ENCODE assay signal across 22 cellular contexts in the genomic region with DNA sequence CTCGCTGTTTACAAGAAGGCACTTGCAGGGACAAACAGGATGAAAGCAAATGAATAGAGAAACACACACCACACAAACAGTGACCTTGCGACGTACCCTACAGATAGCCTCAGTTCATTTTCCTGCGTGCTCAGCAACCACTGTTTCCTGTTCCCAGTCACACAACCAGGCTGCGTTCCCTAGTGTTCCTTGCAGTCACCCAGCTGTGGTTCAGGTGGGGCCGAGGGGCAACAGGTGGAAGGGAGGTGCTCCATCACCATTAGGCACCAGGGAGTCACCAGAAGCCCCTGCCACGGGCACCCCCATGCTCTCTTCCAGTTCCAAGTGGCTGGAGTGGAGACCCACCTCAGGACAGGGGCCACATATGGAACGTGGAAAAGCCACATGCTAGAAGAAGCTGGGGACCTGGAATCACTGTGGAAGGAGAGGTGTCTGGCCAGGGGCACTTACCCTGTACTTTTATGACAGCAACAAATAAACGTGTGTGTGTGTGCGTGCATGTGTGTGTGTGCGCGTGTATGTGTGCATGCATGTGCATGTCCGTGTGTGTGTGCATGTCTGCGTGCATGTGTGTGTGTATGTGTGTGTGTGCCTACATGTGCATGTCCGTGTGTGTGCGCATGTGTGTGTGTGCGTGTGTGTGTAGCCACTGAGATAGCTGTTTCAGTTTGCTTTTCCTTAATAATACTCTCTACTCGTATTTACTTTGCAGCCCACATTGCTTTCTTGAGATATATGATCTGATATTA. TPM values are rescaled to one million over a fixed set of nuclear protein-coding genes. Genes with fewer than 3 reads are reported as not detected.
DNase-seq lines count a peak whose midpoint lies in the region; ATAC-seq and TF ChIP-seq lines count a peak whose summit lies in the region.
"Had no signal": no experiment of that assay in that cellular context is flagged by ENCODE, and none has a peak within 500 bp of the region (broad histone marks: within the 10 kb centered on the region; RNA-seq: fewer than 3 reads in every experiment).

No MANE protein-coding gene starts in this region.

- no peak overlapping the region for H4K91ac ChIP-seq in neuronal stem cell (ENCODE audit: low read depth, low read length, poor library complexity)

- H3K9me3 ChIP-seq in adrenal gland (replicated peaks in 1 of 3) (no peaks in the 10 kb centered on the region), neuronal stem cell (replicated peaks in 1 of 2; ENCODE audit: control insufficient read depth in 2 of 2, insufficient read depth in 1 of 2, low read depth in 1 of 2, low read length in 2 of 2) (peaks cover 0 to 4% of the 10 kb centered on the region in 2 donors), upper lobe of right lung (no peaks in the 10 kb centered on the region)

- H3K79me1 ChIP-seq in neuronal stem cell (ENCODE audit: low read depth, low read length), result no peaks in the 10 kb centered on the region

- TF ChIP-seq CTCF in adrenal gland (IDR thresholded peaks at IDR 0.05), result no peak
- TF ChIP-seq CTCF in upper lobe of right lung (IDR thresholded peaks at IDR 0.05), result no peak

- ATAC-seq in upper lobe of right lung, result no peak
- ATAC-seq: K562, SK-N-SH treated with all-trans-retinoic acid at 6 μM for 48 hours had no signal

- TF ChIP-seq POLR2A in adrenal gland (IDR thresholded peaks at IDR 0.05), result no peak

- H3K4me1 ChIP-seq in adrenal gland (replicated peaks in 1 of 2), result peaks cover 7 to 33% of the 10 kb centered on the region in 2 donors
- H3K4me1 ChIP-seq in neuronal stem cell (ENCODE audit: control insufficient read depth in 2 of 2, insufficient read depth in 1 of 2, low read depth in 1 of 2, low read length in 2 of 2), result no peaks in the 10 kb centered on the region
- H3K4me1 ChIP-seq in upper lobe of right lung, result no peaks in the 10 kb centered on the region

- H3K4me3 ChIP-seq in adrenal gland (no peak overlapping the region), neuronal stem cell (ENCODE audit: low read length in 2 of 2) (peak overlapping the region in 1 of 2 donors; percentile 50), upper lobe of right lung (no peak overlapping the region)
- H3K4me3 ChIP-seq: K562 had no signal

- H2AFZ ChIP-seq in neuronal stem cell (ENCODE audit: low read length), result no peak overlapping the region

- no peak overlapping the region for H2BK5ac ChIP-seq in neuronal stem cell (ENCODE audit: low read length)

- H4K8ac ChIP-seq in neuronal stem cell (ENCODE audit: low read depth, low read length), result no peak overlapping the region

- WGBS in adrenal gland, 4 donors, result 76 to 86% (median 84%) methylated on average over 17 to 18 of the region's 18 CpGs
- WGBS in neuronal stem cell (ENCODE audit: extremely low coverage in 2 of 2, insufficient read length in 2 of 2, insufficient replicate concordance in 1 of 2), 2 donors, result no CpG with 5 or more reads among the region's 18 CpGs

- no peak overlapping the region for H3K4me2 ChIP-seq in neuronal stem cell (ENCODE audit: insufficient read depth, low read length, poor library complexity, severe bottlenecking)

- H2BK15ac ChIP-seq in neuronal stem cell (ENCODE audit: low read length), result no peak overlapping the region

- no peak overlapping the region for H3K14ac ChIP-seq in neuronal stem cell (ENCODE audit: low read length)

- DNase-seq in adrenal gland (peak in 4 of 7 donors; percentile 11 to 14 (median 13)), islet precursor cell (peak; percentile 34), neuronal stem cell (ENCODE audit: low spot score) (no peak), upper lobe of right lung (peak; percentile 46), NCI-H1694 (lab: John Stamatoyannopoulos, UW) (no peak), activated gamma-delta T cell (lab: John Stamatoyannopoulos, UW) (no peak)
- no peak for DNase-seq in activated effector memory CD4-positive, alpha-beta T cell treated with anti-CD3 and anti-CD28 coated beads, Interleukin-2, amount 50 U/mL, for 16 hours
- DNase-seq: ACHN; C1 segment of cervical spinal cord; CD8-positive, alpha-beta memory T cell; DMS53; EL; HFFc6; NCI-H1105; NCI-H510A; NCI-H774; OCI-M1; SIG-M5 had no signal

- peak overlapping the region; percentile 69 for H3K23ac ChIP-seq in neuronal stem cell (ENCODE audit: low read depth, low read length, poor library complexity)

- no peak overlapping the region for H3K18ac ChIP-seq in neuronal stem cell (ENCODE audit: low read length)

- no peak overlapping the region for H2BK120ac ChIP-seq in neuronal stem cell (ENCODE audit: low read depth, low read length)

- intact Hi-C loops in adrenal gland (cut with DNase I) (no loop called here), upper lobe of right lung (cut with DNase I) (no loop called here)

- H3K4ac ChIP-seq in neuronal stem cell (ENCODE audit: low read length), result no peak overlapping the region

- no peak overlapping the region for H2BK12ac ChIP-seq in neuronal stem cell (ENCODE audit: low read length)

- H3K27ac ChIP-seq in adrenal gland, result no peak overlapping the region
- no peak overlapping the region for H3K27ac ChIP-seq in neuronal stem cell (replicated peaks; ENCODE audit: low read length)
- no peak overlapping the region for H3K27ac ChIP-seq in upper lobe of right lung

- peak overlapping the region; percentile 34 for H2AK5ac ChIP-seq in neuronal stem cell (ENCODE audit: low read depth, low read length)

- H3K36me3 ChIP-seq in adrenal gland (replicated peaks in 1 of 2) (no peaks in the 10 kb centered on the region), neuronal stem cell (replicated peaks in 1 of 2; ENCODE audit: control insufficient read depth in 2 of 2, insufficient read depth in 2 of 2, low read length in 2 of 2) (no peaks in the 10 kb centered on the region), upper lobe of right lung (no peaks in the 10 kb centered on the region)

- H3K9ac ChIP-seq in neuronal stem cell (ENCODE audit: low read depth, low read length, poor library complexity), result no peak overlapping the region

- H3K27me3 ChIP-seq in adrenal gland, result no peaks in the 10 kb centered on the region
- H3K27me3 ChIP-seq in neuronal stem cell (ENCODE audit: control insufficient read depth in 3 of 3, insufficient read depth in 3 of 3, low read depth in 1 of 3, low read length in 3 of 3), result no peaks in the 10 kb centered on the region
- H3K27me3 ChIP-seq in upper lobe of right lung, result no peaks in the 10 kb centered on the region

RNA-seq across cellular contexts. Expression of gene FCN2, which starts 18.9 kb away (rescaled TPM):
- total RNA-seq in adrenal gland, result 10 to 100 TPM; 24.0 to 87.0 (median 31.8) TPM
- 10 to 100 TPM; 21.6 to 99.6 (median 32.9) TPM for polyA plus RNA-seq in adrenal gland
- polyA plus RNA-seq in neuronal stem cell (2013, experiment 1 of 2), result not detected
- not detected for polyA plus RNA-seq in neuronal stem cell (2013, experiment 2 of 2)
- not detected for total RNA-seq in upper lobe of right lung
- total RNA-seq: CD8-positive, alpha-beta memory T cell; H4; HFFc6; K562; RPMI7951 had no signal
- polyA plus RNA-seq: CD8-positive, alpha-beta memory T cell; K562 had no signal

RNA-seq across cellular contexts. Expression of gene FCN1, which starts 56.0 kb away (rescaled TPM):
- total RNA-seq in adrenal gland (1 to 10 TPM in 6 of 8 donors, under 1 TPM in 1, not detected in 1; 0.57 to 6.2 (median 2.1) TPM), upper lobe of right lung (63.0 TPM)
- polyA plus RNA-seq in adrenal gland, result 1 to 10 TPM in 2 of 3 donors, under 1 TPM in 1; 0.68 to 7.0 (median 3.1) TPM
- polyA plus RNA-seq in neuronal stem cell (2013, experiment 1 of 2), result not detected
- polyA plus RNA-seq in neuronal stem cell (2013, experiment 2 of 2), result not detected
- total RNA-seq: H4, HFFc6, K562, RPMI7951 had no signal
- polyA plus RNA-seq: CD8-positive, alpha-beta memory T cell; K562 had no signal

Comparison
In these comparisons a context has a peak if more than half of its experiments do, and no peak if none do; other contexts are left out.
1. DNase-seq: peak in adrenal gland (4 of 7), islet precursor cell (single experiment) and upper lobe of right lung (single experiment); none in neuronal stem cell (single experiment), NCI-H1694 (single experiment), activated gamma-delta T cell (single experiment) and activated effector memory CD4-positive, alpha-beta T cell treated with anti-CD3 and anti-CD28 coated beads, Interleukin-2, amount 50 U/mL, for 16 hours (single experiment).
2. RNA of gene FCN2, which starts 18.9 kb away (total RNA-seq): 24.0 to 87.0 TPM in adrenal gland; not detected in upper lobe of right lung (single experiment); every median in the first group is over 10 times any median in the second.